Comparison of ENCODE assay signal across 20 cellular contexts in genomic region chr16:61007694-61008093, GRCh38.
DNase-seq lines count a peak whose midpoint lies in the region; ATAC-seq and TF ChIP-seq lines count a peak whose summit lies in the region.
"Had no signal": no experiment of that assay in that cellular context is flagged by ENCODE, and none has a peak within 500 bp of the region (broad histone marks: within the 10 kb centered on the region; RNA-seq: fewer than 3 reads in every experiment).

No MANE protein-coding gene starts in this region.

- H3K27ac ChIP-seq in neural cell (ENCODE audit: low read length): no peak overlapping the region
- H3K27ac ChIP-seq: PC-9 had no signal

- H3K4me3 ChIP-seq in Caco-2 (ENCODE audit: low read depth, low read length): no peak overlapping the region
- no peak overlapping the region for H3K4me3 ChIP-seq in neural cell (ENCODE audit: low read length)
- H3K4me3 ChIP-seq: PC-9 had no signal

- H3K27me3 Mint-ChIP-seq in Caco-2 (ENCODE audit: insufficient read depth, unreplicated experiment): peaks cover 8% of the 10 kb centered on the region
- no peaks in the 10 kb centered on the region for H3K27me3 Mint-ChIP-seq in activated CD4-positive, alpha-beta memory T cell treated with anti-CD3 and anti-CD28 coated beads for 36 hours
- H3K27me3 Mint-ChIP-seq: T-cell had no signal

- H3K9me2 ChIP-seq in neural cell (ENCODE audit: insufficient read depth, low read length): no peaks in the 10 kb centered on the region

- no peaks in the 10 kb centered on the region for H3K27me3 ChIP-seq in Caco-2 (replicated peaks; ENCODE audit: control insufficient read depth, insufficient read depth, low read length)
- no peaks in the 10 kb centered on the region for H3K27me3 ChIP-seq in neural cell (ENCODE audit: insufficient read depth, low read depth, low read length)

- DNase-seq in NCI-H748 (lab: John Stamatoyannopoulos, UW; ENCODE audit: unreplicated experiment) (peak; percentile 28), NCI-H748 treated with DMSO at 0.1 percent for 48 hours (lab: John Stamatoyannopoulos, UW) (no peak), Caco-2 (no peak), RKO (ENCODE audit: low spot score) (peak; percentile 37), Ammon's horn (ENCODE audit: low spot score) (no peak)
- DNase-seq in activated CD4-positive, alpha-beta memory T cell treated with anti-CD3 and anti-CD28 coated beads for 36 hours: no peak
- DNase-seq: Calu3; CD8-positive, alpha-beta T cell; DMS153; GF-D8; IMR-90; MV-4-11; NCI-H1694; NCI-H2081 treated with DMSO at 0.1 percent for 48 hours; NCI-H510A; NCI-H82; PC-9; T-cell had no signal

- no peaks in the 10 kb centered on the region for H3K36me3 Mint-ChIP-seq in Caco-2 (ENCODE audit: insufficient read depth, unreplicated experiment)
- H3K36me3 Mint-ChIP-seq in activated CD4-positive, alpha-beta memory T cell treated with anti-CD3 and anti-CD28 coated beads for 36 hours: no peaks in the 10 kb centered on the region
- H3K36me3 Mint-ChIP-seq: CD8-positive, alpha-beta T cell; T-cell had no signal

- no peaks in the 10 kb centered on the region for H3K4me1 ChIP-seq in Caco-2

- no peak overlapping the region for H3K9ac ChIP-seq in neural cell (ENCODE audit: low read length)

- peak; percentile 12 to 18 for TF ChIP-seq CTCF in Caco-2 (IDR thresholded peaks at IDR 0.05; ENCODE audit: insufficient read depth in 1 of 2, low read depth in 1 of 2, low read length in 1 of 2, severe bottlenecking in 1 of 2, unreplicated experiment in 1 of 2)
- TF ChIP-seq CTCF in neural cell (IDR thresholded peaks at IDR 0.05; ENCODE audit: poor library complexity, severe bottlenecking): no peak

- CTCF ChIA-PET in Caco-2 (lab: Charles Lee): no interaction called here
- CTCF ChIA-PET in activated CD4-positive, alpha-beta memory T cell treated with anti-CD3 and anti-CD28 coated beads for 36 hours (lab: Charles Lee): no interaction called here

- H2AFZ ChIP-seq in neural cell (ENCODE audit: low read depth, low read length): no peak overlapping the region
- H2AFZ ChIP-seq: PC-9 had no signal

- no peaks in the 10 kb centered on the region for H3F3A ChIP-seq in neural cell (ENCODE audit: insufficient read depth, low read length, poor library complexity, severe bottlenecking)

- H3K4me1 Mint-ChIP-seq in Caco-2 (ENCODE audit: low read depth, unreplicated experiment): no peaks in the 10 kb centered on the region
- H3K4me1 Mint-ChIP-seq in activated CD4-positive, alpha-beta memory T cell treated with anti-CD3 and anti-CD28 coated beads for 36 hours (ENCODE audit: low read depth): no peaks in the 10 kb centered on the region
- H3K4me1 Mint-ChIP-seq: T-cell had no signal

- intact Hi-C loops in Caco-2 (cut with micrococcal nuclease; ENCODE audit: unreplicated experiment): no loop called here
- intact Hi-C loops in activated CD4-positive, alpha-beta memory T cell treated with anti-CD3 and anti-CD28 coated beads for 36 hours (cut with micrococcal nuclease): no loop called here

- H3K36me3 ChIP-seq in Caco-2 (ENCODE audit: control insufficient read depth, insufficient read depth, low read length) (no peaks in the 10 kb centered on the region), neural cell (ENCODE audit: insufficient read depth, low read length) (no peaks in the 10 kb centered on the region)

- H3K79me2 ChIP-seq in neural cell (replicated peaks; ENCODE audit: insufficient read depth, low read length): no peaks in the 10 kb centered on the region

- H3K9me3 ChIP-seq in Caco-2 (no peaks in the 10 kb centered on the region), neural cell (ENCODE audit: low read length) (no peaks in the 10 kb centered on the region)

- no peaks in the 10 kb centered on the region for H3K9me3 Mint-ChIP-seq in Caco-2 (ENCODE audit: unreplicated experiment)
- H3K9me3 Mint-ChIP-seq in activated CD4-positive, alpha-beta memory T cell treated with anti-CD3 and anti-CD28 coated beads for 36 hours: peaks cover 14% of the 10 kb centered on the region

- POLR2A ChIA-PET in Caco-2 (lab: Charles Lee): no interaction called here
- POLR2A ChIA-PET in activated CD4-positive, alpha-beta memory T cell treated with anti-CD3 and anti-CD28 coated beads for 36 hours (lab: Charles Lee): no interaction called here

- no peaks in the 10 kb centered on the region for H4K20me1 ChIP-seq in neural cell (ENCODE audit: insufficient read depth)

- TF ChIP-seq RAD21 in neural cell (conservative IDR thresholded peaks at IDR 0.05): no peak

- H3K27ac Mint-ChIP-seq in Caco-2 (ENCODE audit: unreplicated experiment): no peak overlapping the region
- H3K27ac Mint-ChIP-seq in activated CD4-positive, alpha-beta memory T cell treated with anti-CD3 and anti-CD28 coated beads for 36 hours: no peak overlapping the region
- H3K27ac Mint-ChIP-seq: CD8-positive, alpha-beta T cell; T-cell had no signal

- ATAC-seq in GM21717 (IDR thresholded peaks at IDR 0.05; ENCODE audit: unreplicated experiment): no peak
- ATAC-seq: CD8-positive, alpha-beta T cell; T-cell had no signal

- peak; percentile 9 for TF ChIP-seq EP300 in neural cell (conservative IDR thresholded peaks at IDR 0.05; ENCODE audit: poor library complexity, severe bottlenecking)

- no peak overlapping the region for H3K4me2 ChIP-seq in neural cell (ENCODE audit: low read length)
- H3K4me2 ChIP-seq: PC-9 had no signal

- no peak overlapping the region for H3K4me3 Mint-ChIP-seq in Caco-2 (ENCODE audit: unreplicated experiment)
- H3K4me3 Mint-ChIP-seq in activated CD4-positive, alpha-beta memory T cell treated with anti-CD3 and anti-CD28 coated beads for 36 hours: no peak overlapping the region
- H3K4me3 Mint-ChIP-seq: CD8-positive, alpha-beta T cell; T-cell had no signal

- BruUV-seq in Caco-2 (replicated peaks; lab: Mats Ljungman, UMichigan): no TSS peak

TF ChIP-seq in neural cell, 6 proteins besides CTCF, POLR2A, EP300 and RAD21:
- no peak for TF ChIP-seq POLR2AphosphoS5 (IDR thresholded peaks at IDR 0.05)
- TF ChIP-seq TAF1 (IDR thresholded peaks at IDR 0.05; ENCODE audit: low read depth): no peak
- TF ChIP-seq MXI1 (conservative IDR thresholded peaks at IDR 0.05; ENCODE audit: poor library complexity, severe bottlenecking): no peak
- TF ChIP-seq EZH2 (IDR thresholded peaks at IDR 0.05; ENCODE audit: borderline replicate concordance, insufficient read depth, low read length, poor library complexity, severe bottlenecking): no peak
- no peak for TF ChIP-seq REST (IDR thresholded peaks at IDR 0.05; ENCODE audit: borderline replicate concordance)
- no peak for TF ChIP-seq SMC3 (conservative IDR thresholded peaks at IDR 0.05; ENCODE audit: poor library complexity)

Comparison
In these comparisons a context has a peak if more than half of its experiments do, and no peak if none do; other contexts are left out.
1. DNase-seq: peak in NCI-H748 (single experiment) and RKO (single experiment); none in NCI-H748 treated with DMSO at 0.1 percent for 48 hours (single experiment), Caco-2 (0 of 2), activated CD4-positive, alpha-beta memory T cell treated with anti-CD3 and anti-CD28 coated beads for 36 hours (single experiment) and Ammon's horn (single experiment).